In genomic region chr11:97502201-97502600, GRCh38 we compare ENCODE assay signal across 31 cellular contexts.
"Had no signal": no experiment of that assay in that cellular context is flagged by ENCODE, and none has a peak within 500 bp of the region (broad histone marks: within the 10 kb centered on the region; RNA-seq: fewer than 3 reads in every experiment).

No MANE protein-coding gene starts in this region.

- H3K9me3 ChIP-seq: ovary, prostate gland, thyroid gland, upper lobe of left lung had no signal

- H3K27ac ChIP-seq: foreskin keratinocyte, heart left ventricle, left ventricle myocardium inferior, ovary, prostate gland, stomach, thyroid gland, upper lobe of left lung had no signal

- H3K27me3 ChIP-seq: foreskin keratinocyte, heart left ventricle, ovary, stomach, thyroid gland, upper lobe of left lung had no signal

- DNase-seq: activated CD4-positive, alpha-beta T cell treated with anti-CD3 and anti-CD28 coated beads for 1 hour; activated CD4-positive, alpha-beta T cell treated with anti-CD3 and anti-CD28 coated beads, Interleukin-2, amount 50 U/mL, for 1 hour; activated CD8-positive, alpha-beta T cell treated with anti-CD3 and anti-CD28 coated beads for 36 hours; activated gamma-delta T cell treated with Interleukin-2 at 50 U/mL for 16 hours; activated naive CD4-positive, alpha-beta T cell treated with anti-CD3 and anti-CD28 coated beads, Interleukin-2, amount 50 U/mL, for 16 hours; activated naive CD8-positive, alpha-beta T cell treated with anti-CD3 and anti-CD28 coated beads, Interleukin-2, amount 50 U/mL, for 24 hours; activated T-cell treated with anti-CD3 and anti-CD28 coated beads, Interleukin-2, amount 50 U/mL, for 4 hours; amygdala; caudate nucleus; heart left ventricle; hypothalamus; left ventricle myocardium inferior; naive B cell; nephron progenitor cell; ovary; retina; small intestine; stimulated activated CD4-positive, alpha-beta T cell treated with anti-CD3 and anti-CD28 coated beads, Interleukin-1b, Interleukin-23, amount 100 ng/mL, for 48 hours; stimulated activated CD4-positive, alpha-beta T cell treated with anti-CD3 and anti-CD28 coated beads, Interleukin-4, amount 100 ng/mL, for 4 hours; stimulated activated CD8-positive, alpha-beta memory T cell treated with anti-CD3 and anti-CD28 coated beads, Interleukin-4, amount 100 ng/mL, for 48 hours; stomach; T-helper 2 cell; thyroid gland; upper lobe of left lung had no signal

- ATAC-seq: activated CD8-positive, alpha-beta T cell treated with anti-CD3 and anti-CD28 coated beads for 36 hours; activated naive CD8-positive, alpha-beta T cell treated with anti-CD3 and anti-CD28 coated beads, Interleukin-2, amount 50 U/mL, for 24 hours; activated T-cell treated with anti-CD3 and anti-CD28 coated beads, Interleukin-2, amount 50 U/mL, for 4 hours; activated T-helper 17 cell treated with anti-CD3 and anti-CD28 coated beads, Interleukin-2, amount 50 U/mL, for 72 hours; foreskin keratinocyte; heart left ventricle; sciatic nerve; stimulated activated memory B cell treated with anti-CD40 and anti-IgM and Interleukin-4, amounts not matched to agents 10 μg/mL and 1 μg/mL and 100 μg/mL, for 72 hours; WTC11 had no signal

- H3K36me3 ChIP-seq: heart left ventricle, left ventricle myocardium inferior, ovary, prostate gland, stomach, thyroid gland, upper lobe of left lung had no signal

- H3K4me1 ChIP-seq: foreskin keratinocyte, heart left ventricle, left ventricle myocardium inferior, prostate gland, stomach, thyroid gland, upper lobe of left lung had no signal

- H3K4me3 ChIP-seq: heart left ventricle, left ventricle myocardium inferior, lung, ovary, prostate gland, stomach, thyroid gland, upper lobe of left lung had no signal
